In the genomic region with DNA sequence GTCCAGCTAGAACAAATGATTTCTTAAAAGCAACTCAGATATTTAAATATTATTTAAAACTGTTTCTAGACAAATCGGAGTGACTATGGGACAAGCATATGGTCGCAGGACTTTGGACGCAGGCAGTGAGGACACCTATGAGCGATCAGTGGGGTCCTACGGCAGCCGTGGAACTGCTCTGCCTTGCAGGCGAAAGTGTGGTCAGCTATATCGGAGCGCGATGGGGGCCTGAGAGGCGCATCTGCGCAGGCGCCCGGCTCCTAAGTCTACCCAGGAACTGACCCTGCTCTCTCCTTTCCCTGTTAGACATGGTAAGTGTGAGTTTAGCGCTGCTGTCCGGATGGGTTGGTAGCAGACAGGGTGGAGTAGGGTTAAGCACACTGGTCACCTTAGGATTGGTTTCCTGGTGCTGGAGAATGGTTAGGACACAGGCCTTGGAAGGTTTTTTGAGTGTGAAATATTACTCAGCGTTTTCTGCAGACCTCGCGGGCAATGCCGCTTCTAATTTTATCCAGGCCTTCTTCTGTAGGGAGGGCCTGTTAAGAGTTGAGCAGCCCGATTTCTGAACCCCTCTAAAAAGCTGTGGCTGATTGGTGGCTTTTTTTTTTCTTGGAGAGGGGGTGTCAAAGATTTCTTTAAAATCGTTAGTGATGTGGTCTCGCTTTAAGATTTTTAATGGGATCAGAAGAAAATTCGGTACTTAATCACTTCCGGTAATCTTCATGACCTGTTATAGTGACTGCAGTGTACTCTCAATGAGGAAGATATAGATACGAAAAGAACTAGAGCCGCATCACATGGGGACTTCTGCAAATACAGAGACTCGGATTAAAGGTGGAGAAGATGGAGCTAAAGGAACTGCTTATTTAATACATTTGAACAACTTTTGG, we compare ENCODE assay signal across 1 cellular context.
TF ChIP-seq lines count a peak whose summit lies in the region.

Gene RABGGTB (plus strand): TSS at position 293 of the 890 bp plus-strand sequence. CDS start 16 bp downstream, at position 309.

TF ChIP-seq in K562, 482 proteins besides CTCF, POLR2A, EP300 and RAD21 (continued from another document and continues in another):
- TF ChIP-seq, protein P1, sequence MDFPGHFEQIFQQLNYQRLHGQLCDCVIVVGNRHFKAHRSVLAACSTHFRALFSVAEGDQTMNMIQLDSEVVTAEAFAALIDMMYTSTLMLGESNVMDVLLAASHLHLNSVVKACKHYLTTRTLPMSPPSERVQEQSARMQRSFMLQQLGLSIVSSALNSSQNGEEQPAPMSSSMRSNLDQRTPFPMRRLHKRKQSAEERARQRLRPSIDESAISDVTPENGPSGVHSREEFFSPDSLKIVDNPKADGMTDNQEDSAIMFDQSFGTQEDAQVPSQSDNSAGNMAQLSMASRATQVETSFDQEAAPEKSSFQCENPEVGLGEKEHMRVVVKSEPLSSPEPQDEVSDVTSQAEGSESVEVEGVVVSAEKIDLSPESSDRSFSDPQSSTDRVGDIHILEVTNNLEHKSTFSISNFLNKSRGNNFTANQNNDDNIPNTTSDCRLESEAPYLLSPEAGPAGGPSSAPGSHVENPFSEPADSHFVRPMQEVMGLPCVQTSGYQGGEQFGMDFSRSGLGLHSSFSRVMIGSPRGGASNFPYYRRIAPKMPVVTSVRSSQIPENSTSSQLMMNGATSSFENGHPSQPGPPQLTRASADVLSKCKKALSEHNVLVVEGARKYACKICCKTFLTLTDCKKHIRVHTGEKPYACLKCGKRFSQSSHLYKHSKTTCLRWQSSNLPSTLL (IDR thresholded peaks at IDR 0.05) = no peak
- TF ChIP-seq MLLT1 (IDR thresholded peaks at IDR 0.05) = peak; percentile 90 to 91
- TF ChIP-seq GATAD2A (IDR thresholded peaks at IDR 0.05) = no peak
- TF ChIP-seq GTF2E2 (tag; IDR thresholded peaks at IDR 0.05) = peak; percentile 74
- peak; percentile 22 for TF ChIP-seq HDAC3 (IDR thresholded peaks at IDR 0.05; ENCODE audit: borderline replicate concordance, partially characterized antibody)
- TF ChIP-seq NCOR1 (IDR thresholded peaks at IDR 0.05) = peak; percentile 13; the same call in 1 of the 2 replicates
- no peak; a peak in 1 of 4 replicates for TF ChIP-seq KDM1A (IDR thresholded peaks at IDR 0.05)
- TF ChIP-seq, protein P2, sequence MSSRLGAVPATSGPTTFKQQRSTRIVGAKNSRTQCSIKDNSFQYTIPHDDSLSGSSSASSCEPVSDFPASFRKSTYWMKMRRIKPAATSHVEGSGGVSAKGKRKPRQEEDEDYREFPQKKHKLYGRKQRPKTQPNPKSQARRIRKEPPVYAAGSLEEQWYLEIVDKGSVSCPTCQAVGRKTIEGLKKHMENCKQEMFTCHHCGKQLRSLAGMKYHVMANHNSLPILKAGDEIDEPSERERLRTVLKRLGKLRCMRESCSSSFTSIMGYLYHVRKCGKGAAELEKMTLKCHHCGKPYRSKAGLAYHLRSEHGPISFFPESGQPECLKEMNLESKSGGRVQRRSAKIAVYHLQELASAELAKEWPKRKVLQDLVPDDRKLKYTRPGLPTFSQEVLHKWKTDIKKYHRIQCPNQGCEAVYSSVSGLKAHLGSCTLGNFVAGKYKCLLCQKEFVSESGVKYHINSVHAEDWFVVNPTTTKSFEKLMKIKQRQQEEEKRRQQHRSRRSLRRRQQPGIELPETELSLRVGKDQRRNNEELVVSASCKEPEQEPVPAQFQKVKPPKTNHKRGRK (tag; IDR thresholded peaks at IDR 0.05) = no peak
- TF ChIP-seq ZNF449 (CRISPR knock-in tag; IDR thresholded peaks at IDR 0.05) = no peak
- TF ChIP-seq BCLAF1 (IDR thresholded peaks at IDR 0.05; ENCODE audit: borderline replicate concordance in 1 of 2, control insufficient read depth in 1 of 2, low read depth in 2 of 2, low read length in 1 of 2) = peak in 1 of 2 experiments; percentile 86; a peak in 1 of 4 replicates
- no peak for TF ChIP-seq NR2F6 (CRISPR knock-in tag; IDR thresholded peaks at IDR 0.05)
- peak; percentile 99 for TF ChIP-seq POLR2B (IDR thresholded peaks at IDR 0.05; ENCODE audit: low read depth, partially characterized antibody)
- no peak for TF ChIP-seq HMG20A (CRISPR knock-in tag; conservative IDR thresholded peaks at IDR 0.05)
- TF ChIP-seq RBM22 (IDR thresholded peaks at IDR 0.05; ENCODE audit: low read depth, low read length, poor library complexity, severe bottlenecking) = no peak
- TF ChIP-seq ZNF24 (IDR thresholded peaks at IDR 0.05) = peak; percentile 35; the same call in 1 of the 2 replicates
- TF ChIP-seq, protein P3, sequence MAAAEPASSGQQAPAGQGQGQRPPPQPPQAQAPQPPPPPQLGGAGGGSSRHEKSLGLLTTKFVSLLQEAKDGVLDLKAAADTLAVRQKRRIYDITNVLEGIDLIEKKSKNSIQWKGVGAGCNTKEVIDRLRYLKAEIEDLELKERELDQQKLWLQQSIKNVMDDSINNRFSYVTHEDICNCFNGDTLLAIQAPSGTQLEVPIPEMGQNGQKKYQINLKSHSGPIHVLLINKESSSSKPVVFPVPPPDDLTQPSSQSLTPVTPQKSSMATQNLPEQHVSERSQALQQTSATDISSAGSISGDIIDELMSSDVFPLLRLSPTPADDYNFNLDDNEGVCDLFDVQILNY (CRISPR knock-in tag; IDR thresholded peaks at IDR 0.05) = no peak; the same call in 1 of the 2 replicates
- TF ChIP-seq, protein P4, sequence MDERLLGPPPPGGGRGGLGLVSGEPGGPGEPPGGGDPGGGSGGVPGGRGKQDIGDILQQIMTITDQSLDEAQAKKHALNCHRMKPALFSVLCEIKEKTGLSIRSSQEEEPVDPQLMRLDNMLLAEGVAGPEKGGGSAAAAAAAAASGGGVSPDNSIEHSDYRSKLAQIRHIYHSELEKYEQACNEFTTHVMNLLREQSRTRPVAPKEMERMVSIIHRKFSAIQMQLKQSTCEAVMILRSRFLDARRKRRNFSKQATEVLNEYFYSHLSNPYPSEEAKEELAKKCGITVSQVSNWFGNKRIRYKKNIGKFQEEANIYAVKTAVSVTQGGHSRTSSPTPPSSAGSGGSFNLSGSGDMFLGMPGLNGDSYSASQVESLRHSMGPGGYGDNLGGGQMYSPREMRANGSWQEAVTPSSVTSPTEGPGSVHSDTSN (CRISPR knock-in tag; IDR thresholded peaks at IDR 0.05; ENCODE audit: low read depth) = no peak
- TF ChIP-seq, protein P4 (tag; conservative IDR thresholded peaks at IDR 0.05; ENCODE audit: low read depth) = 0 out of 2 replicates have a peak, but pooled peaks have one; percentile 1
- TF ChIP-seq NFXL1 (CRISPR knock-in tag; IDR thresholded peaks at IDR 0.05) = 0 out of 2 replicates have a peak, but pooled peaks have one; percentile 31
- TF ChIP-seq E2F3 (CRISPR knock-in tag; IDR thresholded peaks at IDR 0.05) = no peak
- TF ChIP-seq ZNF184 (CRISPR knock-in tag; IDR thresholded peaks at IDR 0.05) = no peak
- TF ChIP-seq SRSF9 (IDR thresholded peaks at IDR 0.05; ENCODE audit: borderline replicate concordance, low read depth, low read length) = no peak
- no peak for TF ChIP-seq TARDBP (IDR thresholded peaks at IDR 0.05)
- TF ChIP-seq ZNF76 (CRISPR knock-in tag; IDR thresholded peaks at IDR 0.05; ENCODE audit: borderline replicate concordance) = no peak
- no peak for TF ChIP-seq SAFB2 (IDR thresholded peaks at IDR 0.05; ENCODE audit: borderline replicate concordance, low read depth, low read length, severe bottlenecking)
- no peak for TF ChIP-seq ZNF165 (CRISPR knock-in tag; IDR thresholded peaks at IDR 0.05; ENCODE audit: borderline replicate concordance)
- peak; percentile 45; the same call in 1 of the 2 replicates for TF ChIP-seq NFIC (IDR thresholded peaks at IDR 0.05)
- peak; percentile 96 for TF ChIP-seq POLR2AphosphoS2 (IDR thresholded peaks at IDR 0.05; ENCODE audit: low read length)
- TF ChIP-seq, protein P5, sequence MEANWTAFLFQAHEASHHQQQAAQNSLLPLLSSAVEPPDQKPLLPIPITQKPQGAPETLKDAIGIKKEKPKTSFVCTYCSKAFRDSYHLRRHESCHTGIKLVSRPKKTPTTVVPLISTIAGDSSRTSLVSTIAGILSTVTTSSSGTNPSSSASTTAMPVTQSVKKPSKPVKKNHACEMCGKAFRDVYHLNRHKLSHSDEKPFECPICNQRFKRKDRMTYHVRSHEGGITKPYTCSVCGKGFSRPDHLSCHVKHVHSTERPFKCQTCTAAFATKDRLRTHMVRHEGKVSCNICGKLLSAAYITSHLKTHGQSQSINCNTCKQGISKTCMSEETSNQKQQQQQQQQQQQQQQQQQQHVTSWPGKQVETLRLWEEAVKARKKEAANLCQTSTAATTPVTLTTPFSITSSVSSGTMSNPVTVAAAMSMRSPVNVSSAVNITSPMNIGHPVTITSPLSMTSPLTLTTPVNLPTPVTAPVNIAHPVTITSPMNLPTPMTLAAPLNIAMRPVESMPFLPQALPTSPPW (CRISPR knock-in tag; IDR thresholded peaks at IDR 0.05) = no peak
- no peak for TF ChIP-seq SIX5 (IDR thresholded peaks at IDR 0.05; ENCODE audit: borderline replicate concordance in 1 of 2, insufficient read depth in 1 of 2, low read depth in 1 of 2, low read length in 2 of 2)
- 0 out of 2 replicates have a peak, but pooled peaks have one; percentile 33 for TF ChIP-seq ZNF431 (CRISPR knock-in tag; IDR thresholded peaks at IDR 0.05)
- TF ChIP-seq ZNF212 (CRISPR knock-in tag; IDR thresholded peaks at IDR 0.05) = no peak
- TF ChIP-seq BRD4 (IDR thresholded peaks at IDR 0.05) = no peak; the same call in 1 of the 2 replicates
- TF ChIP-seq PHB (CRISPR knock-in tag; IDR thresholded peaks at IDR 0.05) = no peak; the same call in 1 of the 2 replicates
- TF ChIP-seq EZH2 (IDR thresholded peaks at IDR 0.05; ENCODE audit: borderline replicate concordance, low read depth, low read length) = no peak
- TF ChIP-seq, protein P6, sequence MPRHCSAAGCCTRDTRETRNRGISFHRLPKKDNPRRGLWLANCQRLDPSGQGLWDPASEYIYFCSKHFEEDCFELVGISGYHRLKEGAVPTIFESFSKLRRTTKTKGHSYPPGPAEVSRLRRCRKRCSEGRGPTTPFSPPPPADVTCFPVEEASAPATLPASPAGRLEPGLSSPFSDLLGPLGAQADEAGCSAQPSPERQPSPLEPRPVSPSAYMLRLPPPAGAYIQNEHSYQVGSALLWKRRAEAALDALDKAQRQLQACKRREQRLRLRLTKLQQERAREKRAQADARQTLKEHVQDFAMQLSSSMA (CRISPR knock-in tag; IDR thresholded peaks at IDR 0.05) = no peak
- TF ChIP-seq NFE2 (IDR thresholded peaks at IDR 0.05; ENCODE audit: low read depth) = peak; percentile 81
- peak; percentile 75 for TF ChIP-seq SNRNP70 (optimal IDR thresholded peaks at IDR 0.05; ENCODE audit: low read depth, low read length)
- TF ChIP-seq ZKSCAN3 (CRISPR knock-in tag; IDR thresholded peaks at IDR 0.05) = no peak
- TF ChIP-seq CEBPG (CRISPR knock-in tag; IDR thresholded peaks at IDR 0.05) = no peak
- TF ChIP-seq CEBPG (tag; conservative IDR thresholded peaks at IDR 0.05 in 1 of 2, IDR thresholded peaks at IDR 0.05 in 1 of 2) = 0 out of 4 replicates have a peak, but pooled peaks of 1 of the 2 experiments have one; percentile 5
